In the genomic region with DNA sequence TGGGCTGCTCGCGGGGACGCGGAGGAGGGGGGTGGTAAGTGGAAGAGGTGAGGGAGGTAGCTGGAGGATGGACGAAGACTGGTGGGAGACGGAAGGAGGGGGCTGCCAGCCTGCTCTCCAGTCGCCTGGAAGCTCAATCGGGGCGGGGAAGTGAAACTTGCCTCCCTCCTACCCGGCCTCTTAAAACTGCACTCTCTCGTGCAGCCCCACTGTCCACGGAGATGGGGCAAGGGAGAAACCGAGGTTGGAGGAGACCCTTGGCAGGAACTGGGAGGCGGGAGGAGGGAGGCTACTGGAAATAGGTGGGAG, we compare ENCODE assay signal across 9 cellular contexts. TPM values are rescaled to one million over a fixed set of nuclear protein-coding genes. Genes with fewer than 3 reads are reported as not detected.
A peak's percentile ranks its signal among the peaks of the same experiment; 100 is the strongest.
DNase-seq lines count a peak whose midpoint lies in the region; ATAC-seq and TF ChIP-seq lines count a peak whose summit lies in the region.
"Had no signal": no experiment of that assay in that cellular context is flagged by ENCODE, and none has a peak within 500 bp of the region (broad histone marks: within the 10 kb centered on the region; RNA-seq: fewer than 3 reads in every experiment).

No MANE protein-coding gene starts in this region.

- no TSS peak for BruUV-seq in mammary epithelial cell (replicated peaks; lab: Mats Ljungman, UMichigan)

- H2BK5ac ChIP-seq in mesenchymal stem cell (ENCODE audit: low read depth, low read length, poor library complexity, severe bottlenecking): peak overlapping the region; percentile 0

- in situ Hi-C loops in mammary epithelial cell (cut with MboI; ENCODE audit: low sequenced_read_pairs in 2 of 2) (loop anchor here (10.0 to 25.0 kb wide), 3 partner anchors 303 to 1010 kb away; no protein-coding TSS in a partner anchor), G401 (cut with HindIII; ENCODE audit: low sequenced_read_pairs) (no loop called here)

- H3K4ac ChIP-seq in mesenchymal stem cell (ENCODE audit: low read depth in 1 of 2, low read length in 2 of 2): peak overlapping the region in 1 of 2 experiments; percentile 47

- peak overlapping the region; percentile 21 for H3K27ac ChIP-seq in AG04450 (ENCODE audit: low read depth, low read length)
- peak overlapping the region; percentile 88 for H3K27ac ChIP-seq in mammary epithelial cell (ENCODE audit: insufficient read depth, low read depth, low read length)
- peak overlapping the region; percentile 77 for H3K27ac ChIP-seq in mesenchymal stem cell (ENCODE audit: low read length, poor library complexity, severe bottlenecking)

- H3K4me2 ChIP-seq in mammary epithelial cell (ENCODE audit: insufficient read depth, low read depth, low read length) (peak overlapping the region; percentile 76), mesenchymal stem cell (ENCODE audit: low read length, poor library complexity, severe bottlenecking) (peak overlapping the region; percentile 42)

- H3K9me3 ChIP-seq in AG04450 (ENCODE audit: control insufficient read depth, insufficient read depth, low read length) (peaks cover under 1% of the 10 kb centered on the region; the same call in 1 of the 2 replicates), mammary epithelial cell (replicated peaks; ENCODE audit: insufficient read depth, low read length) (no peaks in the 10 kb centered on the region), mesenchymal stem cell (ENCODE audit: control insufficient read depth, low read length) (no peaks in the 10 kb centered on the region)

- H2AFZ ChIP-seq in mammary epithelial cell (ENCODE audit: low read depth, low read length) (no peak overlapping the region), mesenchymal stem cell (ENCODE audit: low read depth, low read length) (peak overlapping the region; percentile 57)

- H3K4me3 ChIP-seq in AG04450 (ENCODE audit: low read depth, low read length) (peak overlapping the region; percentile 94), HFF-Myc (replicated peaks; ENCODE audit: low read depth, low read length) (peak overlapping the region; percentile 51), mammary epithelial cell (replicated peaks in 1 of 3; ENCODE audit: insufficient read depth in 1 of 3, low read depth in 2 of 3, low read length in 3 of 3) (peak overlapping the region; percentile 67 to 98 (median 96)), mesenchymal stem cell (ENCODE audit: insufficient read depth in 1 of 2, low read depth in 1 of 2, low read length in 2 of 2) (peak overlapping the region; percentile 86 to 92)

- H2BK120ac ChIP-seq in mesenchymal stem cell (ENCODE audit: low read depth, low read length): no peak overlapping the region

- H3K79me2 ChIP-seq in mammary epithelial cell (ENCODE audit: insufficient read depth, low read length): peaks cover 53% of the 10 kb centered on the region

- POLR2A ChIA-PET in AG04450 (lab: Yijun Ruan, JAX): interaction anchor here (0.6 to 2.4 kb wide), 5 partner anchors 71 to 418 kb away, joined by 4 to 22 read pairs (median 13); no protein-coding TSS in a partner anchor

- no peak overlapping the region for H2BK15ac ChIP-seq in mesenchymal stem cell (ENCODE audit: low read depth, poor library complexity, severe bottlenecking)

- peak overlapping the region; percentile 46 to 96 for H3K18ac ChIP-seq in mesenchymal stem cell (ENCODE audit: low read depth in 1 of 2, low read length in 2 of 2)

- ATAC-seq in GM18511 (IDR thresholded peaks at IDR 0.05; ENCODE audit: unreplicated experiment) (no peak), HG03175 (IDR thresholded peaks at IDR 0.05; ENCODE audit: unreplicated experiment) (no peak)

- H2BK12ac ChIP-seq in mesenchymal stem cell (ENCODE audit: low read length in 2 of 2): peak overlapping the region in 1 of 2 experiments; percentile 76

- peak overlapping the region in 1 of 2 experiments; percentile 1 for H3K14ac ChIP-seq in mesenchymal stem cell (ENCODE audit: low read length in 2 of 2)

- H3K27me3 ChIP-seq in AG04450 (ENCODE audit: control insufficient read depth, insufficient read depth, low read length): peaks cover 15% of the 10 kb centered on the region
- H3K27me3 ChIP-seq in mammary epithelial cell (ENCODE audit: insufficient read depth, low read length): no peaks in the 10 kb centered on the region
- H3K27me3 ChIP-seq in mesenchymal stem cell (ENCODE audit: control insufficient read depth in 1 of 2, insufficient read depth in 1 of 2, low read length in 2 of 2): peaks cover 18 to 24% of the 10 kb centered on the region in 2 experiments

- peaks cover 7% of the 10 kb centered on the region for H4K20me1 ChIP-seq in mammary epithelial cell (ENCODE audit: insufficient read depth, low read length)

- DNase-seq in AG04450 (ENCODE audit: low read depth, low spot score) (no peak), HFF-Myc (ENCODE audit: extremely low read depth, low read depth) (no peak), mammary epithelial cell (peak; percentile 16), mesenchymal stem cell (peak; percentile 62), G401 (ENCODE audit: low spot score) (no peak), iPS-NIHi7 (ENCODE audit: extremely low spot score) (no peak)

- H3K23ac ChIP-seq in mesenchymal stem cell (ENCODE audit: low read length in 2 of 2): no peak overlapping the region

- H3K9ac ChIP-seq in mammary epithelial cell (ENCODE audit: insufficient read depth, low read length) (peak overlapping the region; percentile 95), mesenchymal stem cell (ENCODE audit: low read length) (peak overlapping the region; percentile 86)

- peak overlapping the region; percentile 89 for H4K8ac ChIP-seq in mesenchymal stem cell (ENCODE audit: low read length)

- 0% methylated on average over 8 of the region's 14 CpGs for WGBS in mammary epithelial cell (ENCODE audit: low coverage, missing lambda C conversion rate)
- 2% methylated on average over 8 of the region's 14 CpGs for WGBS in mesenchymal stem cell

- dilution Hi-C loops in mammary epithelial cell (cut with HindIII; ENCODE audit: low sequenced_read_pairs): no loop called here

- TF ChIP-seq CTCF in AG04450 (IDR thresholded peaks at IDR 0.05; ENCODE audit: low read depth, low read length) (no peak), HFF-Myc (IDR thresholded peaks at IDR 0.05; ENCODE audit: low read depth, low read length, missing control alignments) (no peak), mammary epithelial cell (conservative IDR thresholded peaks at IDR 0.05 in 1 of 2, IDR thresholded peaks at IDR 0.05 in 1 of 2; ENCODE audit: extremely low read depth in 1 of 2, insufficient read depth in 1 of 2, low read depth in 1 of 2, low read length in 2 of 2) (no peak)

- CTCF ChIA-PET in AG04450 (lab: Charles Lee): interaction anchor here (0.6 to 3.9 kb wide), 10 partner anchors 10 to 639 kb away, joined by 3 to 42 read pairs (median 4); no protein-coding TSS in a partner anchor
- CTCF ChIA-PET in mammary epithelial cell (lab: Charles Lee; ENCODE audit: low non-redundant PET): interaction anchor here (0.6 kb wide), 2 partner anchors 358 to 683 kb away, joined by 3 to 5 read pairs; no protein-coding TSS in a partner anchor

- H3K4me1 ChIP-seq in mammary epithelial cell (ENCODE audit: insufficient read depth, low read length) (peaks cover 55% of the 10 kb centered on the region), mesenchymal stem cell (ENCODE audit: control insufficient read depth, insufficient read depth, low read depth, low read length) (peaks cover 36% of the 10 kb centered on the region)

- no peak overlapping the region for H4K91ac ChIP-seq in mesenchymal stem cell (ENCODE audit: low read length)

- H3K36me3 ChIP-seq in mammary epithelial cell (ENCODE audit: insufficient read depth, low read length): peaks cover 11% of the 10 kb centered on the region
- peaks cover 19 to 22% of the 10 kb centered on the region in 2 experiments for H3K36me3 ChIP-seq in mesenchymal stem cell (ENCODE audit: control insufficient read depth in 1 of 2, insufficient read depth in 2 of 2, low read depth in 1 of 2, low read length in 2 of 2)

- intact Hi-C loops in mammary epithelial cell (cut with micrococcal nuclease): loop anchor here (2.0 to 5.0 kb wide), 2 partner anchors 217 to 300 kb away; no protein-coding TSS in a partner anchor

- H3K79me1 ChIP-seq in mesenchymal stem cell (replicated peaks; ENCODE audit: low read length, poor library complexity, severe bottlenecking): peaks cover 3% of the 10 kb centered on the region

- no peak overlapping the region for H2AK5ac ChIP-seq in mesenchymal stem cell (ENCODE audit: low read length, severe bottlenecking)

RNA-seq across cellular contexts. Expression of gene SOX9, which starts 1.1 kb away (rescaled TPM):
- polyA plus RNA-seq in AG04450 (2011; rRNA removed) (5.5 and 6.0 TPM in 2 replicates), mammary epithelial cell (31.6 TPM)
- polyA minus RNA-seq in AG04450 (2011; rRNA and poly(A)+ RNA removed): 5.0 and 6.3 TPM in 2 replicates
- total RNA-seq in mammary epithelial cell: 10 to 100 TPM; 77.4 to 81.9 TPM
- 33.8 TPM for polyA minus RNA-seq in mammary epithelial cell
- 7.6 TPM for polyA plus RNA-seq in mesenchymal stem cell (2013, experiment 1 of 2)
- polyA plus RNA-seq in mesenchymal stem cell (2013, experiment 2 of 2): 7.2 TPM
- total RNA-seq in G401 (2014; rRNA removed; shearing (Covaris generic)): not detected in 2 replicates
- total RNA-seq: dermis microvascular lymphatic vessel endothelial cell had no signal

Comparison
In these comparisons a context has a peak if more than half of its experiments do, and no peak if none do; other contexts are left out.
1. DNase-seq: peak in mammary epithelial cell (single experiment) and mesenchymal stem cell (single experiment); none in AG04450 (single experiment), HFF-Myc (single experiment), G401 (single experiment) and iPS-NIHi7 (single experiment).
2. H3K27ac ChIP-seq: peak in every context shown above with its lines; median percentile 88 in mammary epithelial cell; 77 in mesenchymal stem cell; 21 in AG04450.
3. RNA of gene SOX9, which starts 1.1 kb away (total RNA-seq): 77.4 to 81.9 TPM in mammary epithelial cell; not detected in G401; every median in the first group is over 10 times any median in the second.
4. Peak in every context shown above with its lines, with median percentiles within 50 percentile points of each other: H3K4me3 ChIP-seq.